ENCODE assay signal across 1 cellular context in the genomic region with DNA sequence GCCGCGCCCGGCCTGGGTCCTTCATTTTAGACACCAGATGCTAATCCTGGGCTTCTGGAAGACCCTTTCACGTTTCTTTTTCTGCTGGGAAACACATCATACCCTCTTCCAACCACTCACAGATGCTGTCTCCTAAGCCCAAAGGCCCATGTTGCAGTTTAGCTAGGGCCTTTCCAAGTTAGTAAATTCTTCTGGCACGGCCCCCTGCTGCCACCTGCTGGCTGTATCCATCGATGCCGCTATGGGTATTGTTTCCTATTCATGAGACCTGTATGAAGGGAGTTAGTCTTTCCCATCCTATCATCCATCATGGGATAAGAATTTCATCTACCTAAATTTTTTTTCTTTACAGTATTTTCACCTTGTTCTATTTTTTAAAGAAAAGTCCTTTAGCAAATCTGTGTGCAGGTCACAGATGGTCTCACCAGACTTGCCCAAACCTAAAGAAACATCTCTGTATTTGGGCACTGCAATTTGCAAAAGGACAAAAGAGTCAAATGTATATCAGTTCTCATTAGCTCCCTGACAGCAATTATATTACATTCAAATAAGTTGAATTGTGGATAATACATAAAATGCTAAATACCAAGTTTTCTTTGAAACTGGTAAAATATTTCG.
TF ChIP-seq lines count a peak whose summit lies in the region.

No MANE protein-coding gene starts in this region.

TF ChIP-seq in GM23338, 12 proteins besides CTCF, POLR2A, EP300 and RAD21 (continued from another document):
- TF ChIP-seq, protein P1, sequence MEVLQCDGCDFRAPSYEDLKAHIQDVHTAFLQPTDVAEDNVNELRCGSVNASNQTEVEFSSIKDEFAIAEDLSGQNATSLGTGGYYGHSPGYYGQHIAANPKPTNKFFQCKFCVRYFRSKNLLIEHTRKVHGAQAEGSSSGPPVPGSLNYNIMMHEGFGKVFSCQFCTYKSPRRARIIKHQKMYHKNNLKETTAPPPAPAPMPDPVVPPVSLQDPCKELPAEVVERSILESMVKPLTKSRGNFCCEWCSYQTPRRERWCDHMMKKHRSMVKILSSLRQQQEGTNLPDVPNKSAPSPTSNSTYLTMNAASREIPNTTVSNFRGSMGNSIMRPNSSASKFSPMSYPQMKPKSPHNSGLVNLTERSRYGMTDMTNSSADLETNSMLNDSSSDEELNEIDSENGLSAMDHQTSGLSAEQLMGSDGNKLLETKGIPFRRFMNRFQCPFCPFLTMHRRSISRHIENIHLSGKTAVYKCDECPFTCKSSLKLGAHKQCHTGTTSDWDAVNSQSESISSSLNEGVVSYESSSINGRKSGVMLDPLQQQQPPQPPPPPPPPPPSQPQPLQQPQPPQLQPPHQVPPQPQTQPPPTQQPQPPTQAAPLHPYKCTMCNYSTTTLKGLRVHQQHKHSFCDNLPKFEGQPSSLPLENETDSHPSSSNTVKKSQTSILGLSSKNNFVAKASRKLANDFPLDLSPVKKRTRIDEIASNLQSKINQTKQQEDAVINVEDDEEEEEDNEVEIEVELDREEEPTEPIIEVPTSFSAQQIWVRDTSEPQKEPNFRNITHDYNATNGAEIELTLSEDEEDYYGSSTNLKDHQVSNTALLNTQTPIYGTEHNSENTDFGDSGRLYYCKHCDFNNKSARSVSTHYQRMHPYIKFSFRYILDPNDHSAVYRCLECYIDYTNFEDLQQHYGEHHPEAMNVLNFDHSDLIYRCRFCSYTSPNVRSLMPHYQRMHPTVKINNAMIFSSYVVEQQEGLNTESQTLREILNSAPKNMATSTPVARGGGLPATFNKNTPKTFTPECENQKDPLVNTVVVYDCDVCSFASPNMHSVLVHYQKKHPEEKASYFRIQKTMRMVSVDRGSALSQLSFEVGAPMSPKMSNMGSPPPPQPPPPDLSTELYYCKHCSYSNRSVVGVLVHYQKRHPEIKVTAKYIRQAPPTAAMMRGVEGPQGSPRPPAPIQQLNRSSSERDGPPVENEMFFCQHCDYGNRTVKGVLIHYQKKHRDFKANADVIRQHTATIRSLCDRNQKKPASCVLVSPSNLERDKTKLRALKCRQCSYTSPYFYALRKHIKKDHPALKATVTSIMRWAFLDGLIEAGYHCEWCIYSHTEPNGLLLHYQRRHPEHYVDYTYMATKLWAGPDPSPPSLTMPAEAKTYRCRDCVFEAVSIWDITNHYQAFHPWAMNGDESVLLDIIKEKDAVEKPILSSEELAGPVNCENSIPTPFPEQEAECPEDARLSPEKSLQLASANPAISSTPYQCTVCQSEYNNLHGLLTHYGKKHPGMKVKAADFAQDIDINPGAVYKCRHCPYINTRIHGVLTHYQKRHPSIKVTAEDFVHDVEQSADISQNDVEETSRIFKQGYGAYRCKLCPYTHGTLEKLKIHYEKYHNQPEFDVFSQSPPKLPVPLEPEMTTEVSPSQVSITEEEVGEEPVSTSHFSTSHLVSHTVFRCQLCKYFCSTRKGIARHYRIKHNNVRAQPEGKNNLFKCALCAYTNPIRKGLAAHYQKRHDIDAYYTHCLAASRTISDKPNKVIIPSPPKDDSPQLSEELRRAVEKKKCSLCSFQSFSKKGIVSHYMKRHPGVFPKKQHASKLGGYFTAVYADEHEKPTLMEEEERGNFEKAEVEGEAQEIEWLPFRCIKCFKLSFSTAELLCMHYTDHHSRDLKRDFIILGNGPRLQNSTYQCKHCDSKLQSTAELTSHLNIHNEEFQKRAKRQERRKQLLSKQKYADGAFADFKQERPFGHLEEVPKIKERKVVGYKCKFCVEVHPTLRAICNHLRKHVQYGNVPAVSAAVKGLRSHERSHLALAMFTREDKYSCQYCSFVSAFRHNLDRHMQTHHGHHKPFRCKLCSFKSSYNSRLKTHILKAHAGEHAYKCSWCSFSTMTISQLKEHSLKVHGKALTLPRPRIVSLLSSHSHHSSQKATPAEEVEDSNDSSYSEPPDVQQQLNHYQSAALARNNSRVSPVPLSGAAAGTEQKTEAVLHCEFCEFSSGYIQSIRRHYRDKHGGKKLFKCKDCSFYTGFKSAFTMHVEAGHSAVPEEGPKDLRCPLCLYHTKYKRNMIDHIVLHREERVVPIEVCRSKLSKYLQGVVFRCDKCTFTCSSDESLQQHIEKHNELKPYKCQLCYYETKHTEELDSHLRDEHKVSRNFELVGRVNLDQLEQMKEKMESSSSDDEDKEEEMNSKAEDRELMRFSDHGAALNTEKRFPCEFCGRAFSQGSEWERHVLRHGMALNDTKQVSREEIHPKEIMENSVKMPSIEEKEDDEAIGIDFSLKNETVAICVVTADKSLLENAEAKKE (CRISPR knock-in tag; IDR thresholded peaks at IDR 0.05) = no peak
- TF ChIP-seq EZH2phosphoT487 (IDR thresholded peaks at IDR 0.05; ENCODE audit: unreplicated experiment) (no peak), STAT1 (IDR thresholded peaks at IDR 0.05; ENCODE audit: unreplicated experiment) (no peak), EZH2 (IDR thresholded peaks at IDR 0.05; ENCODE audit: low read depth, unreplicated experiment) (no peak), NANOG (IDR thresholded peaks at IDR 0.05; ENCODE audit: borderline replicate concordance) (no peak), JUNB (IDR thresholded peaks at IDR 0.05; ENCODE audit: unreplicated experiment) (no peak), POLR2AphosphoS5 (IDR thresholded peaks at IDR 0.05; ENCODE audit: low read depth) (no peak), CREB1 (CRISPR knock-in tag; IDR thresholded peaks at IDR 0.05; ENCODE audit: low read depth) (no peak)
- TF ChIP-seq, protein P2, sequence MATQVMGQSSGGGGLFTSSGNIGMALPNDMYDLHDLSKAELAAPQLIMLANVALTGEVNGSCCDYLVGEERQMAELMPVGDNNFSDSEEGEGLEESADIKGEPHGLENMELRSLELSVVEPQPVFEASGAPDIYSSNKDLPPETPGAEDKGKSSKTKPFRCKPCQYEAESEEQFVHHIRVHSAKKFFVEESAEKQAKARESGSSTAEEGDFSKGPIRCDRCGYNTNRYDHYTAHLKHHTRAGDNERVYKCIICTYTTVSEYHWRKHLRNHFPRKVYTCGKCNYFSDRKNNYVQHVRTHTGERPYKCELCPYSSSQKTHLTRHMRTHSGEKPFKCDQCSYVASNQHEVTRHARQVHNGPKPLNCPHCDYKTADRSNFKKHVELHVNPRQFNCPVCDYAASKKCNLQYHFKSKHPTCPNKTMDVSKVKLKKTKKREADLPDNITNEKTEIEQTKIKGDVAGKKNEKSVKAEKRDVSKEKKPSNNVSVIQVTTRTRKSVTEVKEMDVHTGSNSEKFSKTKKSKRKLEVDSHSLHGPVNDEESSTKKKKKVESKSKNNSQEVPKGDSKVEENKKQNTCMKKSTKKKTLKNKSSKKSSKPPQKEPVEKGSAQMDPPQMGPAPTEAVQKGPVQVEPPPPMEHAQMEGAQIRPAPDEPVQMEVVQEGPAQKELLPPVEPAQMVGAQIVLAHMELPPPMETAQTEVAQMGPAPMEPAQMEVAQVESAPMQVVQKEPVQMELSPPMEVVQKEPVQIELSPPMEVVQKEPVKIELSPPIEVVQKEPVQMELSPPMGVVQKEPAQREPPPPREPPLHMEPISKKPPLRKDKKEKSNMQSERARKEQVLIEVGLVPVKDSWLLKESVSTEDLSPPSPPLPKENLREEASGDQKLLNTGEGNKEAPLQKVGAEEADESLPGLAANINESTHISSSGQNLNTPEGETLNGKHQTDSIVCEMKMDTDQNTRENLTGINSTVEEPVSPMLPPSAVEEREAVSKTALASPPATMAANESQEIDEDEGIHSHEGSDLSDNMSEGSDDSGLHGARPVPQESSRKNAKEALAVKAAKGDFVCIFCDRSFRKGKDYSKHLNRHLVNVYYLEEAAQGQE (IDR thresholded peaks at IDR 0.05; ENCODE audit: unreplicated experiment) = no peak
TF ChIP-seq in GM23338: peak in this region for 0.
